Comparison of ENCODE assay signal across 8 cellular contexts in genomic region chr22:38506118-38506962, GRCh38. TPM values are rescaled to one million over a fixed set of nuclear protein-coding genes. Genes with fewer than 3 reads are reported as not detected.
DNase-seq lines count a peak whose midpoint lies in the region; ATAC-seq and TF ChIP-seq lines count a peak whose summit lies in the region.

DDX17 (minus strand) TSS chr22:38506311.

- peaks cover 9% of the 10 kb centered on the region for H3K4me1 ChIP-seq in colonic mucosa

- peak within 1 kb of the TSS; percentile 99 for H3K4me3 Mint-ChIP-seq in activated CD4-positive, alpha-beta T cell treated with anti-CD3 and anti-CD28 coated beads, Interleukin-2, amount 10 ng/mL, durations not matched to agents 24 days and 14 days

- no peaks in the 10 kb centered on the region for H3K9me3 ChIP-seq in colonic mucosa

- DNase-seq in BJ (ENCODE audit: low read depth) = peak; percentile 85
- DNase-seq in NCI-H526 treated with DMSO at 0.1 percent for 48 hours (lab: John Stamatoyannopoulos, UW) = peak; percentile 90
- DNase-seq in activated CD4-positive, alpha-beta T cell treated with anti-CD3 and anti-CD28 coated beads, Interleukin-2, amount 10 ng/mL, durations not matched to agents 24 days and 14 days = peak; percentile 98
- DNase-seq in colonic mucosa = peak; percentile 95
- peak; percentile 82 to 96 for DNase-seq in stimulated activated CD4-positive, alpha-beta T cell treated with anti-CD3 and anti-CD28 coated beads, Interleukin-1b, Interleukin-23, amount 100 ng/mL, for 4 hours (ENCODE audit: low read depth in 2 of 2)

- CTCF ChIA-PET in BJ (lab: Yijun Ruan, JAX) = no interaction called here

- ATAC-seq in GM19324 (IDR thresholded peaks at IDR 0.05; ENCODE audit: low FRiP score, unreplicated experiment) = peak; percentile 87
- peak; percentile 67 for ATAC-seq in HG03469 (IDR thresholded peaks at IDR 0.05; ENCODE audit: unreplicated experiment)

- no peak for TF ChIP-seq CTCF in BJ (IDR thresholded peaks at IDR 0.05; ENCODE audit: insufficient read depth, low read depth, low read length)
- TF ChIP-seq CTCF in colonic mucosa (IDR thresholded peaks at IDR 0.05) = no peak

- H3K36me3 ChIP-seq in BJ (ENCODE audit: control insufficient read depth, insufficient read depth, low read length) (peaks cover 3% of the 10 kb centered on the region), colonic mucosa (no peaks in the 10 kb centered on the region)

- H3K27me3 ChIP-seq in BJ (ENCODE audit: control insufficient read depth, insufficient read depth, low read length) (no peaks in the 10 kb centered on the region), colonic mucosa (no peaks in the 10 kb centered on the region), layer of hippocampus (ENCODE audit: control insufficient read depth, insufficient read depth, low read length) (no peaks in the 10 kb centered on the region)

- POLR2A ChIA-PET in BJ (lab: Charles Lee) = no interaction called here

- peak within 1 kb of the TSS; percentile 99 for H3K27ac Mint-ChIP-seq in activated CD4-positive, alpha-beta T cell treated with anti-CD3 and anti-CD28 coated beads, Interleukin-2, amount 10 ng/mL, durations not matched to agents 24 days and 14 days

- H3K27ac ChIP-seq in colonic mucosa (peak within 1 kb of the TSS; percentile 100), layer of hippocampus (ENCODE audit: low read depth, low read length) (peak within 1 kb of the TSS; percentile 100)

- intact Hi-C loops in activated CD4-positive, alpha-beta T cell treated with anti-CD3 and anti-CD28 coated beads, Interleukin-2, amount 10 ng/mL, durations not matched to agents 24 days and 14 days (cut with micrococcal nuclease) = loop anchor here (1.0 to 5.0 kb wide), 6 partner anchors 16 to 324 kb away; partner anchors contain the start of genes CBY1, DMC1, FAM227A and GTPBP1
- intact Hi-C loops in colonic mucosa (cut with DNase I) = loop anchor here (10.0 kb wide), 1 partner anchor 112 kb away; no protein-coding TSS in a partner anchor

- H3K9me3 Mint-ChIP-seq in activated CD4-positive, alpha-beta T cell treated with anti-CD3 and anti-CD28 coated beads, Interleukin-2, amount 10 ng/mL, durations not matched to agents 24 days and 14 days = peaks cover 7% of the 10 kb centered on the region

- peaks cover 42% of the 10 kb centered on the region for H3K36me3 Mint-ChIP-seq in activated CD4-positive, alpha-beta T cell treated with anti-CD3 and anti-CD28 coated beads, Interleukin-2, amount 10 ng/mL, durations not matched to agents 24 days and 14 days (ENCODE audit: low read depth)

- H3K4me3 ChIP-seq in BJ (ENCODE audit: low read depth, low read length) (peak within 1 kb of the TSS; percentile 91), colonic mucosa (peak within 1 kb of the TSS; percentile 91)

- peaks cover 40% of the 10 kb centered on the region for H3K4me1 Mint-ChIP-seq in activated CD4-positive, alpha-beta T cell treated with anti-CD3 and anti-CD28 coated beads, Interleukin-2, amount 10 ng/mL, durations not matched to agents 24 days and 14 days

- peak within 1 kb of the TSS; percentile 94 to 100 for H3K9ac ChIP-seq in colonic mucosa (ENCODE audit: low read depth in 2 of 2, low read length in 2 of 2)

- no peaks in the 10 kb centered on the region for H3K27me3 Mint-ChIP-seq in activated CD4-positive, alpha-beta T cell treated with anti-CD3 and anti-CD28 coated beads, Interleukin-2, amount 10 ng/mL, durations not matched to agents 24 days and 14 days

RNA-seq across cellular contexts. Expression of gene DDX17, which starts in this region (rescaled TPM):
- 318 and 360 TPM in 2 replicates for polyA plus RNA-seq in BJ (2011; rRNA removed)
- polyA minus RNA-seq in BJ (2011; rRNA and poly(A)+ RNA removed) = 245 and 332 TPM in 2 replicates
- total RNA-seq in activated CD4-positive, alpha-beta T cell treated with anti-CD3 and anti-CD28 coated beads, Interleukin-2, amount 10 ng/mL, durations not matched to agents 24 days and 14 days = 373 and 374 TPM in 2 replicates
- 100 to 1,000 TPM; 333 to 359 TPM for total RNA-seq in colonic mucosa

Comparison
In these comparisons a context has a peak if more than half of its experiments do, and no peak if none do; other contexts are left out.
1. Peak in every context shown above with its lines: DNase-seq, ATAC-seq, H3K4me3 ChIP-seq and H3K27ac ChIP-seq.